ENCODE assay signal across 20 cellular contexts in genomic region chr3:64846009-64846408, GRCh38.
"Had no signal": no experiment of that assay in that cellular context is flagged by ENCODE, and none has a peak within 500 bp of the region (broad histone marks: within the 10 kb centered on the region; RNA-seq: fewer than 3 reads in every experiment).

No MANE protein-coding gene starts in this region.

- H3K36me3 ChIP-seq: esophagus muscularis mucosa, heart right ventricle, left lung, lower lobe of right lung had no signal

- DNase-seq: dermis blood vessel endothelial cell; dorsolateral prefrontal cortex; effector CD4-positive, alpha-beta T cell; effector memory CD4-positive, alpha-beta T cell; foreskin keratinocyte; heart right ventricle; hippocampal formation; immature natural killer cell; islet precursor cell; kidney; kidney glomerular epithelial cell; left colon; left lung; left ventricle myocardium superior; lower lobe of right lung; mesenchymal stem cell; midbrain had no signal

- ATAC-seq: foreskin keratinocyte, gastroesophageal sphincter, heart right ventricle, left colon, left lung, left ventricle myocardium superior, lower lobe of right lung had no signal

- H3K36me3 Mint-ChIP-seq: immature natural killer cell had no signal

- H3K4me3 Mint-ChIP-seq: immature natural killer cell had no signal

- H3K4me3 ChIP-seq: coronary artery, dorsolateral prefrontal cortex, esophagus muscularis mucosa, gastroesophageal sphincter, heart right ventricle, left lung, lower lobe of right lung had no signal

- H3K27ac ChIP-seq: coronary artery, dorsolateral prefrontal cortex, esophagus muscularis mucosa, foreskin keratinocyte, gastroesophageal sphincter, heart right ventricle, left lung, lower lobe of right lung had no signal

- H3K27me3 ChIP-seq: dorsolateral prefrontal cortex, esophagus muscularis mucosa, gastroesophageal sphincter, heart right ventricle, left lung had no signal

- H3K9me3 ChIP-seq: esophagus muscularis mucosa, gastroesophageal sphincter, heart right ventricle, left lung, lower lobe of right lung had no signal

- H3K27ac Mint-ChIP-seq: immature natural killer cell had no signal

- H3K4me1 ChIP-seq: foreskin keratinocyte, gastroesophageal sphincter, left lung, lower lobe of right lung had no signal

- H3K4me1 Mint-ChIP-seq: immature natural killer cell had no signal
